In genomic region chr10:122157451-122157850, GRCh38 we compare ENCODE assay signal across 27 cellular contexts.
"Had no signal": no experiment of that assay in that cellular context is flagged by ENCODE, and none has a peak within 500 bp of the region (broad histone marks: within the 10 kb centered on the region; RNA-seq: fewer than 3 reads in every experiment).

No MANE protein-coding gene starts in this region.

- H3K4me3 Mint-ChIP-seq: activated naive CD4-positive, alpha-beta T cell treated with anti-CD3 and anti-CD28 coated beads for 36 hours; activated naive CD8-positive, alpha-beta T cell treated with anti-CD3 and anti-CD28 coated beads, Interleukin-2, amount 10 ng/mL, durations not matched to agents 7 days and 5 days; activated T-cell treated with anti-CD3 and anti-CD28 coated beads, Interleukin-2, amount 50 U/mL, for 72 hours; endodermal cell; memory B cell; naive thymus-derived CD4-positive, alpha-beta T cell; stimulated activated effector memory CD8-positive, alpha-beta T cell treated with anti-CD3 and anti-CD28 coated beads, Interleukin-12 subunit alpha, Interleukin-12 subunit beta, amount 100 ng/mL, for 72 hours; stimulated activated naive CD8-positive, alpha-beta T cell treated with anti-CD3 and anti-CD28 coated beads, Interleukin-15, Interleukin-2, amounts not matched to agents 100 ng/mL and 50 ng/mL, for 24 hours; type B pancreatic cell had no signal

- H3K27ac Mint-ChIP-seq: activated naive CD4-positive, alpha-beta T cell treated with anti-CD3 and anti-CD28 coated beads for 36 hours; activated naive CD8-positive, alpha-beta T cell treated with anti-CD3 and anti-CD28 coated beads, Interleukin-2, amount 10 ng/mL, durations not matched to agents 7 days and 5 days; activated T-cell treated with anti-CD3 and anti-CD28 coated beads, Interleukin-2, amount 50 U/mL, for 72 hours; endodermal cell; memory B cell; naive thymus-derived CD4-positive, alpha-beta T cell; stimulated activated effector memory CD8-positive, alpha-beta T cell treated with anti-CD3 and anti-CD28 coated beads, Interleukin-12 subunit alpha, Interleukin-12 subunit beta, amount 100 ng/mL, for 72 hours; stimulated activated naive CD8-positive, alpha-beta T cell treated with anti-CD3 and anti-CD28 coated beads, Interleukin-15, Interleukin-2, amounts not matched to agents 100 ng/mL and 50 ng/mL, for 24 hours; type B pancreatic cell had no signal

- FAIRE-seq: astrocyte, TTC549 had no signal

- H3K36me3 ChIP-seq: brain microvascular endothelial cell, right lobe of liver, vagina had no signal

- DNase-seq: activated CD4-positive, alpha-beta T cell treated with anti-CD3 and anti-CD28 coated beads for 4 hours; activated CD4-positive, alpha-beta T cell treated with anti-CD3 and anti-CD28 coated beads, Interleukin-2, amount 50 U/mL, for 4 hours; activated naive CD4-positive, alpha-beta T cell treated with anti-CD3 and anti-CD28 coated beads for 36 hours; activated naive CD8-positive, alpha-beta T cell treated with anti-CD3 and anti-CD28 coated beads, Interleukin-2, amount 10 ng/mL, durations not matched to agents 7 days and 5 days; activated T-cell treated with anti-CD3 and anti-CD28 coated beads for 4 hours; activated T-cell treated with anti-CD3 and anti-CD28 coated beads, Interleukin-2, amount 50 U/mL, for 72 hours; amniotic stem cell; brain microvascular endothelial cell; caudate nucleus; cortex of kidney; endodermal cell; esophagus squamous epithelium; heart left ventricle; midbrain; naive thymus-derived CD4-positive, alpha-beta T cell; right lobe of liver; stimulated activated CD4-positive, alpha-beta T cell treated with anti-CD3 and anti-CD28 coated beads, Interleukin-12 subunit alpha, Interleukin-12 subunit beta, amount 100 ng/mL, for 4 hours; stimulated activated CD4-positive, alpha-beta T cell treated with anti-CD3 and anti-CD28 coated beads, Interleukin-4, amount 100 ng/mL, for 1 hour; substantia nigra had no signal

- H3K27ac ChIP-seq: brain microvascular endothelial cell, right lobe of liver, vagina had no signal

- H3K9me3 Mint-ChIP-seq: activated naive CD4-positive, alpha-beta T cell treated with anti-CD3 and anti-CD28 coated beads for 36 hours; activated naive CD8-positive, alpha-beta T cell treated with anti-CD3 and anti-CD28 coated beads, Interleukin-2, amount 10 ng/mL, durations not matched to agents 7 days and 5 days; activated T-cell treated with anti-CD3 and anti-CD28 coated beads, Interleukin-2, amount 50 U/mL, for 72 hours; endodermal cell; memory B cell; naive thymus-derived CD4-positive, alpha-beta T cell; stimulated activated effector memory CD8-positive, alpha-beta T cell treated with anti-CD3 and anti-CD28 coated beads, Interleukin-12 subunit alpha, Interleukin-12 subunit beta, amount 100 ng/mL, for 72 hours; stimulated activated naive CD8-positive, alpha-beta T cell treated with anti-CD3 and anti-CD28 coated beads, Interleukin-15, Interleukin-2, amounts not matched to agents 100 ng/mL and 50 ng/mL, for 24 hours; type B pancreatic cell had no signal

- H3K9me3 ChIP-seq: esophagus squamous epithelium, heart left ventricle, right lobe of liver, vagina had no signal

- H3K27me3 Mint-ChIP-seq: type B pancreatic cell had no signal

- H3K4me1 Mint-ChIP-seq: activated naive CD8-positive, alpha-beta T cell treated with anti-CD3 and anti-CD28 coated beads, Interleukin-2, amount 10 ng/mL, durations not matched to agents 7 days and 5 days; memory B cell; stimulated activated effector memory CD8-positive, alpha-beta T cell treated with anti-CD3 and anti-CD28 coated beads, Interleukin-12 subunit alpha, Interleukin-12 subunit beta, amount 100 ng/mL, for 72 hours had no signal

- H3K36me3 Mint-ChIP-seq: activated naive CD8-positive, alpha-beta T cell treated with anti-CD3 and anti-CD28 coated beads, Interleukin-2, amount 10 ng/mL, durations not matched to agents 7 days and 5 days; memory B cell; naive thymus-derived CD4-positive, alpha-beta T cell; stimulated activated effector memory CD8-positive, alpha-beta T cell treated with anti-CD3 and anti-CD28 coated beads, Interleukin-12 subunit alpha, Interleukin-12 subunit beta, amount 100 ng/mL, for 72 hours had no signal

- ATAC-seq: activated T-cell treated with anti-CD3 and anti-CD28 coated beads, Interleukin-2, amount 50 U/mL, for 72 hours; heart left ventricle; naive thymus-derived CD4-positive, alpha-beta T cell; right lobe of liver; stimulated activated effector memory CD8-positive, alpha-beta T cell treated with anti-CD3 and anti-CD28 coated beads, Interleukin-12 subunit alpha, Interleukin-12 subunit beta, amount 100 ng/mL, for 72 hours had no signal

- H3K4me3 ChIP-seq: esophagus squamous epithelium, heart left ventricle, right lobe of liver, skin epidermis, vagina had no signal

- H3K27me3 ChIP-seq: brain microvascular endothelial cell, right lobe of liver, vagina had no signal
